ENCODE assay signal across 19 cellular contexts in genomic region chr13:76552807-76553206, GRCh38.
DNase-seq lines count a peak whose midpoint lies in the region; ATAC-seq, FAIRE-seq and TF ChIP-seq lines count a peak whose summit lies in the region.
"Had no signal": no experiment of that assay in that cellular context is flagged by ENCODE, and none has a peak within 500 bp of the region (broad histone marks: within the 10 kb centered on the region; RNA-seq: fewer than 3 reads in every experiment).

No MANE protein-coding gene starts in this region.

- no peak overlapping the region for H3K4me3 ChIP-seq in A673 (ENCODE audit: low read depth, low read length, poor library complexity, severe bottlenecking)
- H3K4me3 ChIP-seq in bronchial epithelial cell (ENCODE audit: low read depth, low read length): no peak overlapping the region
- H3K4me3 ChIP-seq in endothelial cell of umbilical vein (replicated peaks in 1 of 3; ENCODE audit: insufficient read depth in 1 of 3, low read depth in 1 of 3, low read length in 3 of 3): no peak overlapping the region
- no peak overlapping the region for H3K4me3 ChIP-seq in gastroesophageal sphincter
- H3K4me3 ChIP-seq: GM12878 had no signal

- BruUV-seq in A673 (replicated peaks; lab: Mats Ljungman, UMichigan): no TSS peak
- no TSS peak for BruUV-seq in endothelial cell of umbilical vein (replicated peaks; lab: Mats Ljungman, UMichigan)

- TF ChIP-seq CTCF in A673 (conservative IDR thresholded peaks at IDR 0.05; ENCODE audit: low read depth, low read length): no peak
- TF ChIP-seq CTCF in bronchial epithelial cell (IDR thresholded peaks at IDR 0.05; ENCODE audit: insufficient read depth, low read length, severe bottlenecking): no peak
- no peak for TF ChIP-seq CTCF in endothelial cell of umbilical vein (IDR thresholded peaks at IDR 0.05; ENCODE audit: extremely low read depth in 1 of 2, insufficient read depth in 1 of 2, low read depth in 1 of 2, low read length in 2 of 2)
- TF ChIP-seq CTCF in gastroesophageal sphincter (IDR thresholded peaks at IDR 0.05): no peak

- no peak for FAIRE-seq in bronchial epithelial cell (lab: Jason Lieb, UNC)
- no peak for FAIRE-seq in endothelial cell of umbilical vein (lab: Jason Lieb, UNC)
- FAIRE-seq: GM12878 had no signal

- dilution Hi-C loops in endothelial cell of umbilical vein (cut with MboI; ENCODE audit: extremely low pct_ligation_motif_present, low sequenced_read_pairs): no loop called here

- peak overlapping the region; percentile 74 for H3K4me2 ChIP-seq in endothelial cell of umbilical vein (ENCODE audit: insufficient read depth, low read length)

- TF ChIP-seq POLR2A in endothelial cell of umbilical vein (IDR thresholded peaks at IDR 0.05; ENCODE audit: low read depth, low read length): no peak
- no peak for TF ChIP-seq POLR2A in gastroesophageal sphincter (IDR thresholded peaks at IDR 0.05)

- no peaks in the 10 kb centered on the region for H3K36me3 ChIP-seq in A673 (ENCODE audit: insufficient read depth, low read length, poor library complexity, severe bottlenecking)
- H3K36me3 ChIP-seq in bronchial epithelial cell (ENCODE audit: control insufficient read depth, insufficient read depth, low read length): no peaks in the 10 kb centered on the region
- H3K36me3 ChIP-seq in endothelial cell of umbilical vein (ENCODE audit: control insufficient read depth in 2 of 2, extremely low read depth in 1 of 2, insufficient read depth in 2 of 2, low read length in 2 of 2): no peaks in the 10 kb centered on the region
- no peaks in the 10 kb centered on the region for H3K36me3 ChIP-seq in gastroesophageal sphincter
- H3K36me3 ChIP-seq: BE2C had no signal

- POLR2A ChIA-PET in A673 (lab: Charles Lee; ENCODE audit: low non-redundant PET): no interaction called here
- POLR2A ChIA-PET in endothelial cell of umbilical vein (lab: Charles Lee): no interaction called here

- no peaks in the 10 kb centered on the region for H3K9me1 ChIP-seq in endothelial cell of umbilical vein (replicated peaks; ENCODE audit: control insufficient read depth, extremely low read depth, insufficient read depth, low read length)

- no peak overlapping the region for H3K27ac ChIP-seq in A673 (ENCODE audit: low read depth, low read length, poor library complexity, severe bottlenecking)
- peak overlapping the region; percentile 80 for H3K27ac ChIP-seq in endothelial cell of umbilical vein (ENCODE audit: insufficient read depth, low read depth, low read length)
- no peak overlapping the region for H3K27ac ChIP-seq in gastroesophageal sphincter
- H3K27ac ChIP-seq: HL-60 had no signal

- peak overlapping the region; percentile 68 for H3K9ac ChIP-seq in endothelial cell of umbilical vein (replicated peaks; ENCODE audit: extremely low read depth, insufficient read depth, low read length)

- no peak overlapping the region for H2AFZ ChIP-seq in endothelial cell of umbilical vein (ENCODE audit: low read depth, low read length)

- H4K20me1 ChIP-seq in endothelial cell of umbilical vein (replicated peaks; ENCODE audit: control insufficient read depth, extremely low read depth, insufficient read depth, low read length): no peaks in the 10 kb centered on the region

- intact Hi-C loops in A673 (cut with micrococcal nuclease; ENCODE audit: unreplicated experiment) (no loop called here), endothelial cell of umbilical vein (cut with micrococcal nuclease) (loop anchor here (1.0 to 10.0 kb wide), 3 partner anchors 41 to 326 kb away; no protein-coding TSS in a partner anchor)

- no peaks in the 10 kb centered on the region for H3K4me1 ChIP-seq in A673 (ENCODE audit: insufficient read depth, low read length, poor library complexity, severe bottlenecking)
- peaks cover 10% of the 10 kb centered on the region for H3K4me1 ChIP-seq in endothelial cell of umbilical vein (ENCODE audit: control insufficient read depth, extremely low read depth, insufficient read depth, low read length)
- H3K4me1 ChIP-seq in gastroesophageal sphincter: no peaks in the 10 kb centered on the region
- H3K4me1 ChIP-seq: BE2C had no signal

- H3K27me3 ChIP-seq in A673 (replicated peaks; ENCODE audit: insufficient read depth, low read depth, low read length, poor library complexity) (no peaks in the 10 kb centered on the region), bronchial epithelial cell (ENCODE audit: control insufficient read depth, insufficient read depth, low read length) (no peaks in the 10 kb centered on the region), endothelial cell of umbilical vein (ENCODE audit: control insufficient read depth in 2 of 2, insufficient read depth in 2 of 2, low read length in 2 of 2) (no peaks in the 10 kb centered on the region), gastroesophageal sphincter (no peaks in the 10 kb centered on the region)
- H3K27me3 ChIP-seq: BE2C had no signal

- WGBS in gastroesophageal sphincter (ENCODE audit: low coverage in 1 of 2), 2 donors: 77 to 100% methylated on average over 1 of the region's 1 CpG

- DNase-seq in A673 (ENCODE audit: low spot score): peak; percentile 17
- peak; percentile 7 for DNase-seq in bronchial epithelial cell (ENCODE audit: low read depth)
- peak; percentile 75 for DNase-seq in endothelial cell of umbilical vein (ENCODE audit: low read depth, low spot score)
- peak; percentile 7 for DNase-seq in pulmonary artery endothelial cell (ENCODE audit: low read depth, low spot score)
- no peak for DNase-seq in DMS114 treated with DMSO at 0.1 percent for 48 hours (lab: John Stamatoyannopoulos, UW; ENCODE audit: unreplicated experiment)
- DNase-seq: 8988T; ACHN; BE2C; C1 segment of cervical spinal cord; CD4-positive, CD25-positive, alpha-beta regulatory T cell; CD8-positive, alpha-beta memory T cell; COR-L47; DMS 273 treated with DMSO at 0.1 percent for 48 hours; DMS79; HCEC 1CT had no signal

- no peak for TF ChIP-seq EP300 in gastroesophageal sphincter (IDR thresholded peaks at IDR 0.05)

- no peaks in the 10 kb centered on the region for H3K9me3 ChIP-seq in A673 (ENCODE audit: low read depth, low read length, poor library complexity, severe bottlenecking)
- H3K9me3 ChIP-seq in endothelial cell of umbilical vein (replicated peaks; ENCODE audit: control insufficient read depth, insufficient read depth, low read length): no peaks in the 10 kb centered on the region
- no peaks in the 10 kb centered on the region for H3K9me3 ChIP-seq in gastroesophageal sphincter
- H3K9me3 ChIP-seq: BE2C had no signal

- H3K79me2 ChIP-seq in endothelial cell of umbilical vein (ENCODE audit: control insufficient read depth, insufficient read depth, low read length): no peaks in the 10 kb centered on the region

- ATAC-seq in gastroesophageal sphincter (no peak), esophagus mucosa (no peak)
- ATAC-seq: GM12878 had no signal

- CTCF ChIA-PET in A673 (lab: Charles Lee) (no interaction called here), endothelial cell of umbilical vein (lab: Charles Lee) (interaction anchor here (2.2 kb wide), 1 partner anchor 11 kb away, joined by 9 read pairs; no protein-coding TSS in a partner anchor)

TF ChIP-seq in endothelial cell of umbilical vein, 7 proteins besides CTCF, POLR2A, EP300 and RAD21:
- TF ChIP-seq JUN (IDR thresholded peaks at IDR 0.05; ENCODE audit: borderline replicate concordance, insufficient read depth, insufficient read length, low read depth): peak; percentile 72
- no peak for TF ChIP-seq POLR2AphosphoS5 (IDR thresholded peaks at IDR 0.05; ENCODE audit: insufficient read depth, low read depth, low read length)
- peak; percentile 47 for TF ChIP-seq FOS (IDR thresholded peaks at IDR 0.05; ENCODE audit: borderline replicate concordance, insufficient read depth, low read length)
TF ChIP-seq in endothelial cell of umbilical vein: peak in this region for 2.
